In genomic region chr11:36500315-36500721, GRCh38 we compare ENCODE assay signal across 9 cellular contexts. TPM values are rescaled to one million over a fixed set of nuclear protein-coding genes. Genes with fewer than 3 reads are reported as not detected.
A peak's percentile ranks its signal among the peaks of the same experiment; 100 is the strongest.
DNase-seq lines count a peak whose midpoint lies in the region; ATAC-seq and TF ChIP-seq lines count a peak whose summit lies in the region.
"Had no signal": no experiment of that assay in that cellular context is flagged by ENCODE, and none has a peak within 500 bp of the region (broad histone marks: within the 10 kb centered on the region; RNA-seq: fewer than 3 reads in every experiment).

No MANE protein-coding gene starts in this region.

- H3K4me3 ChIP-seq in kidney epithelial cell (ENCODE audit: low read depth, low read length) = no peak overlapping the region

- TF ChIP-seq CTCF in kidney epithelial cell (IDR thresholded peaks at IDR 0.05; ENCODE audit: insufficient read depth, low read length, poor library complexity, severe bottlenecking) (no peak), omental fat pad (IDR thresholded peaks at IDR 0.05) (no peak)

- peak; percentile 95 for DNase-seq in EH (ENCODE audit: low read depth)
- DNase-seq in HK-2 (ENCODE audit: unreplicated experiment) = peak; percentile 29
- peak; percentile 91 for DNase-seq in amniotic epithelial cell (ENCODE audit: low read depth)
- peak; percentile 85 for DNase-seq in kidney epithelial cell (ENCODE audit: low read depth)
- DNase-seq in OCI-M2 (lab: John Stamatoyannopoulos, UW; ENCODE audit: unreplicated experiment) = no peak
- DNase-seq in omental fat pad (ENCODE audit: low spot score) = no peak
- no peak for DNase-seq in activated CD8-positive, alpha-beta memory T cell treated with anti-CD3 and anti-CD28 coated beads, Interleukin-2, amount 50 U/mL, for 4 hours

- no peaks in the 10 kb centered on the region for H3K36me3 ChIP-seq in kidney epithelial cell (ENCODE audit: control insufficient read depth, insufficient read depth, low read length)

- H3K27me3 ChIP-seq in kidney epithelial cell (ENCODE audit: control insufficient read depth, insufficient read depth, low read length) = no peaks in the 10 kb centered on the region
- H3K27me3 ChIP-seq: neutrophil had no signal

- peak; percentile 97 for ATAC-seq in GM21447 (IDR thresholded peaks at IDR 0.05; ENCODE audit: unreplicated experiment)
- ATAC-seq in omental fat pad (ENCODE audit: low FRiP score) = no peak

RNA-seq across cellular contexts. Expression of gene TRAF6, which starts 9.8 kb away (rescaled TPM):
- total RNA-seq in kidney epithelial cell = 15.8 and 15.9 TPM in 2 replicates
- 10 to 100 TPM; 10.1 to 17.5 (median 13.9) TPM for total RNA-seq in omental fat pad

Comparison
In these comparisons a context has a peak if more than half of its experiments do, and no peak if none do; other contexts are left out.
1. DNase-seq: peak in EH (single experiment), HK-2 (single experiment), amniotic epithelial cell (single experiment) and kidney epithelial cell (single experiment); none in OCI-M2 (single experiment), omental fat pad (single experiment) and activated CD8-positive, alpha-beta memory T cell treated with anti-CD3 and anti-CD28 coated beads, Interleukin-2, amount 50 U/mL, for 4 hours (single experiment).